ENCODE assay signal across 8 cellular contexts in the genomic region with DNA sequence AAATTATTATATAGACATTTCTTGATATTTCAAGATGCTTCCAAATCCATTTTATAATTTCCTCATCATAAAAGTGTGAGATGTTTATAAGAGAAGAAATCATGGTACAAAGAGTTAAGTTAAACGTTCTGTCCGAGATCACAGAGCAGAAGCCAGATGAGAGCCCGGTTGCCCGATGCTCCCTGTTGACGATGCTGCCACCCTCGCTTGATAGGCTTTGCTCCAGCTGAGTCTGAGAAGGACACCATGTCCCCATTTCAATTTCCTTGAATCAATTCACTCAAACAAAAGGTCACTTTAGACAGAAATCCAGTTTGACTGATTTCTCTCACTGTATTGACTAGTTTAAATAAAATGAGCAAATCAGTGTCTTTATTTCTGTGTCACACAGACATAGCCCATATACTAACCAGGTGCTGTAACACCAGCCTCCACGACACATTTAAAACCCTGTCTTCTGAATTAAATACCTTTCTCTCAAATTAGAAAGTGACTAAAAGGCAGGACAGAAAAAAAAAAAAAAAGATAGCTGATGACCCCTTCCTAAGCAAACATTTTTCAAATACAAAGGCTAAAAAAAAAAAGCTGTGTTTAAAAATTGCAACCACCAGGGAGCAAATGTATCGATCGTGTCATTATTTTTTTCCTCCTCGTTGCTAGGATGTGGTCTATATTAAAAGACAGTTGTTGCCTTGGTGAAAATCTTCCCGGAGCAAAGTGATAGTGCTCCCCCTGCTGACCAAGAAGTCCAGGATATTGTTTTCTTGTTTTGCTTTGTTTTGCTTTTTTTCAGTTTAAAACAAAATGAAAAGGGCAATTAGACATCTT. TPM values are rescaled to one million over a fixed set of nuclear protein-coding genes. Genes with fewer than 3 reads are reported as not detected.
DNase-seq lines count a peak whose midpoint lies in the region; ATAC-seq, FAIRE-seq and TF ChIP-seq lines count a peak whose summit lies in the region.

No MANE protein-coding gene starts in this region.

- TF ChIP-seq POLR2A in H54 (IDR thresholded peaks at IDR 0.05; ENCODE audit: low read depth, low read length) = no peak
- TF ChIP-seq POLR2A in body of pancreas (IDR thresholded peaks at IDR 0.05) = no peak

- intact Hi-C loops in body of pancreas (cut with DNase I) = loop anchor here (10.0 kb wide), 1 partner anchor 191 kb away; no protein-coding TSS in a partner anchor

- peak overlapping the region; percentile 20; the same call in 1 of the 2 replicates for H3K9ac ChIP-seq in SU-DHL-6 (ENCODE audit: low read length)

- ATAC-seq in body of pancreas = peak; percentile 92
- no peak for ATAC-seq in HG03095 (IDR thresholded peaks at IDR 0.05; ENCODE audit: unreplicated experiment)

- TF ChIP-seq CTCF in DOHH2 (IDR thresholded peaks at IDR 0.05; ENCODE audit: low read depth, low read length, poor library complexity, severe bottlenecking) (peak; percentile 87), SU-DHL-6 (IDR thresholded peaks at IDR 0.05; ENCODE audit: insufficient read depth, low read length, poor library complexity, severe bottlenecking) (peak; percentile 67), body of pancreas (IDR thresholded peaks at IDR 0.05) (peak; percentile 53 to 91 (median 89))

- peaks cover 5% of the 10 kb centered on the region; the same call in 1 of the 2 replicates for H3K9me3 ChIP-seq in DOHH2 (ENCODE audit: control insufficient read depth, insufficient read depth, low read length)
- H3K9me3 ChIP-seq in SU-DHL-6 (ENCODE audit: insufficient read depth, low read length) = no peaks in the 10 kb centered on the region
- H3K9me3 ChIP-seq in body of pancreas = no peaks in the 10 kb centered on the region

- no peaks in the 10 kb centered on the region for H3F3A ChIP-seq in DOHH2 (ENCODE audit: control insufficient read depth, insufficient read depth)
- H3F3A ChIP-seq in SU-DHL-6 (ENCODE audit: insufficient read depth) = no peaks in the 10 kb centered on the region; the same call in 1 of the 2 replicates

- H3K4me2 ChIP-seq in DOHH2 (ENCODE audit: low read length) (peak overlapping the region; percentile 63), SU-DHL-6 (ENCODE audit: low read depth, low read length, poor library complexity, severe bottlenecking) (peak overlapping the region; percentile 68)

- H3K27ac ChIP-seq in DOHH2 (ENCODE audit: low read depth, low read length) (no peak overlapping the region), SU-DHL-6 (ENCODE audit: low read depth, low read length) (no peak overlapping the region), body of pancreas (peak overlapping the region in 1 of 4 donors; percentile 30)

- H3K4me1 ChIP-seq in DOHH2 (ENCODE audit: control insufficient read depth, low read length) = peaks cover 31% of the 10 kb centered on the region
- H3K4me1 ChIP-seq in body of pancreas = peaks cover 3% of the 10 kb centered on the region

- no peaks in the 10 kb centered on the region for H3K36me3 ChIP-seq in DOHH2 (ENCODE audit: control insufficient read depth, low read length)
- H3K36me3 ChIP-seq in SU-DHL-6 (ENCODE audit: low read length) = no peaks in the 10 kb centered on the region
- H3K36me3 ChIP-seq in body of pancreas (replicated peaks in 1 of 2; ENCODE audit: insufficient read depth in 1 of 2, low read depth in 2 of 2) = no peaks in the 10 kb centered on the region

- DNase-seq in H54 (ENCODE audit: insufficient read length, low spot score) (peak; percentile 18), NCI-H128 (lab: John Stamatoyannopoulos, UW; ENCODE audit: unreplicated experiment) (peak; percentile 33), body of pancreas (peak; percentile 55 to 79 (median 64)), iPS DF 19.7 (ENCODE audit: low read depth, low spot score) (peak; percentile 9), skeletal muscle cell (ENCODE audit: low read depth) (peak; percentile 25)

- H2AFZ ChIP-seq in SU-DHL-6 (ENCODE audit: low read depth, low read length, severe bottlenecking) = peak overlapping the region; percentile 90

- 1 to 5% methylated on average over 11 of the region's 11 CpGs for WGBS in body of pancreas, 2 donors

- peak; percentile 85 for FAIRE-seq in H54 (lab: Jason Lieb, UNC)

- H3K9me2 ChIP-seq in DOHH2 (replicated peaks; ENCODE audit: control insufficient read depth, low read length) (no peaks in the 10 kb centered on the region), SU-DHL-6 (replicated peaks; ENCODE audit: insufficient read depth, low read length) (no peaks in the 10 kb centered on the region)

- no peaks in the 10 kb centered on the region for H3K79me2 ChIP-seq in DOHH2 (ENCODE audit: control insufficient read depth, low read length)
- H3K79me2 ChIP-seq in SU-DHL-6 (ENCODE audit: insufficient read depth, low read length) = no peaks in the 10 kb centered on the region

- H3K27me3 ChIP-seq in DOHH2 (ENCODE audit: control insufficient read depth, low read length) = no peaks in the 10 kb centered on the region
- H3K27me3 ChIP-seq in SU-DHL-6 (ENCODE audit: low read length) = no peaks in the 10 kb centered on the region
- H3K27me3 ChIP-seq in body of pancreas = no peaks in the 10 kb centered on the region

- H4K20me1 ChIP-seq in DOHH2 (ENCODE audit: control insufficient read depth, insufficient read depth, low read depth, low read length) = no peaks in the 10 kb centered on the region
- H4K20me1 ChIP-seq in SU-DHL-6 (ENCODE audit: low read depth, low read length) = no peaks in the 10 kb centered on the region

- H3K4me3 ChIP-seq in DOHH2 (ENCODE audit: low read length) (peak overlapping the region; percentile 55), SU-DHL-6 (ENCODE audit: insufficient read depth, low read length, poor library complexity, severe bottlenecking) (peak overlapping the region; percentile 43), body of pancreas (no peak overlapping the region), skeletal muscle cell (ENCODE audit: low read depth, low read length) (peak overlapping the region; percentile 19)

RNA-seq across cellular contexts. Expression of a gene that starts 35.2 kb away (rescaled TPM):
- total RNA-seq in body of pancreas = not detected

RNA-seq across cellular contexts. Expression of a gene that starts 45.6 kb away (rescaled TPM):
- 10 to 100 TPM; 17.9 to 26.7 TPM for total RNA-seq in body of pancreas

Comparison
In these comparisons a context has a peak if more than half of its experiments do, and no peak if none do; other contexts are left out.
1. H3K4me3 ChIP-seq: peak in DOHH2 (single experiment), SU-DHL-6 (single experiment) and skeletal muscle cell (single experiment); none in body of pancreas (0 of 2).
2. DNase-seq: peak in every context shown above with its lines; median percentile 64 in body of pancreas; 33 in NCI-H128; 25 in skeletal muscle cell; 18 in H54; 9 in iPS DF 19.7.
3. Peak in every context shown above with its lines, with median percentiles within 50 percentile points of each other: CTCF ChIP-seq.